Comparison of ENCODE assay signal across 8 cellular contexts in the genomic region with DNA sequence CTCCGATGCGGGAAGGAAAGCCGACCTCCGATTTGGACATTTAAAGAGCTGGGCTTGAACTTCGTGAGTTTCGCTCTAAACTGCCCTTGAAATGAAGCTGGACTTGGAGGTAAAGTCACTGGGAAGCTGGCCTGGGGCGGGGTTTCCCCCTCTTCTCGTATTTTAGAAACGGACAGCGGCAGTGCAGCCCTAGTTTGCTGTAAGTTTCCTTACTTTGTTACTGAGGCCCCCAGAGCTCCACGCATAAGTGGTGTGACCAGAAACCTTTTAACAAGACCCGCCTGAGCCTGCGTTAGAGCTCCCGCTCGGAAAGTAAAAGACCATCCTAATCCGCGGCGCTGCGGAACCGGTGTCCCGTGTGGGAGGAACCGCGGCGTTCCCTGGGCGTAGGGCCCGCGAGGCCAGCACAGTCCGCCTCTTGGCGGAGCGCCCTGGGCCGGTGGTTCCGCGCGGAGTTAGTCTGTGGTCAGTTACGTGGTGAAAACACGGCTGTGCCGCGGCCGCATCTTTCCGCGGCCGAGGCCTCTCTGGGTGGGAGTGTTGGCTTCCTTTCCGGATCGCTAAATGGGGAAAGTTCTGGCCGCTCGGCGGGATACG. TPM values are rescaled to one million over a fixed set of nuclear protein-coding genes. Genes with fewer than 3 reads are reported as not detected.
DNase-seq lines count a peak whose midpoint lies in the region; ATAC-seq and TF ChIP-seq lines count a peak whose summit lies in the region.

No MANE protein-coding gene starts in this region.

- ATAC-seq in HG03378 (IDR thresholded peaks at IDR 0.05; ENCODE audit: unreplicated experiment) (no peak), HG03039 (IDR thresholded peaks at IDR 0.05; ENCODE audit: unreplicated experiment) (no peak)

- H3K27me3 ChIP-seq in MM.1S (replicated peaks; ENCODE audit: insufficient read depth, low read length): no peaks in the 10 kb centered on the region
- H3K27me3 ChIP-seq in esophagus muscularis mucosa: no peaks in the 10 kb centered on the region
- H3K27me3 ChIP-seq in mucosa of rectum (ENCODE audit: control insufficient read depth in 2 of 2, insufficient read depth in 2 of 2, low read length in 2 of 2): no peaks in the 10 kb centered on the region
- H3K27me3 ChIP-seq in transverse colon: no peaks in the 10 kb centered on the region

- no peaks in the 10 kb centered on the region for H3K9me2 ChIP-seq in MM.1S (replicated peaks; ENCODE audit: insufficient read depth, low read length)

- H3K27ac ChIP-seq in MM.1S (ENCODE audit: low read length) (no peak overlapping the region), esophagus muscularis mucosa (replicated peaks in 1 of 4) (peak overlapping the region; percentile 85 to 92 (median 86)), mucosa of rectum (ENCODE audit: low read depth in 2 of 2, low read length in 2 of 2) (peak overlapping the region; percentile 88 to 95), transverse colon (peak overlapping the region; percentile 87 to 96 (median 95))

- H3K9ac ChIP-seq in MM.1S (ENCODE audit: low read length): no peak overlapping the region
- peak overlapping the region; percentile 86 to 100 for H3K9ac ChIP-seq in mucosa of rectum (ENCODE audit: low read depth in 1 of 2, low read length in 2 of 2)

- H3K9me3 ChIP-seq in MM.1S (replicated peaks; ENCODE audit: insufficient read depth, low read length): no peaks in the 10 kb centered on the region
- no peaks in the 10 kb centered on the region for H3K9me3 ChIP-seq in esophagus muscularis mucosa
- H3K9me3 ChIP-seq in mucosa of rectum (ENCODE audit: control insufficient read depth in 2 of 2, low read length in 2 of 2): no peaks in the 10 kb centered on the region
- H3K9me3 ChIP-seq in transverse colon: no peaks in the 10 kb centered on the region

- TF ChIP-seq CTCF in MM.1S (IDR thresholded peaks at IDR 0.05; ENCODE audit: low read length) (no peak), esophagus muscularis mucosa (IDR thresholded peaks at IDR 0.05) (no peak), transverse colon (IDR thresholded peaks at IDR 0.05) (no peak)

- H3K4me1 ChIP-seq in MM.1S (ENCODE audit: low read length) (no peaks in the 10 kb centered on the region), esophagus muscularis mucosa (peaks cover 0 to 18% (median 13%) of the 10 kb centered on the region in 4 donors), mucosa of rectum (ENCODE audit: control insufficient read depth in 2 of 2, insufficient read depth in 2 of 2, low read length in 2 of 2) (peaks cover 8 to 12% of the 10 kb centered on the region in 2 donors), transverse colon (peaks cover 0 to 25% (median 12%) of the 10 kb centered on the region in 4 donors)

- intact Hi-C loops in esophagus muscularis mucosa (cut with DNase I) (loop anchor here (5.0 to 10.0 kb wide), 2 partner anchors 129 kb away; no protein-coding TSS in a partner anchor), transverse colon (cut with DNase I; ENCODE audit: low total_unique reads) (no loop called here)

- TF ChIP-seq EP300 in esophagus muscularis mucosa (IDR thresholded peaks at IDR 0.05) (no peak), transverse colon (IDR thresholded peaks at IDR 0.05; ENCODE audit: low read depth) (no peak)

- H4K20me1 ChIP-seq in MM.1S (ENCODE audit: insufficient read depth, low read length): no peaks in the 10 kb centered on the region

- H3K36me3 ChIP-seq in MM.1S (replicated peaks; ENCODE audit: insufficient read depth, low read length) (no peaks in the 10 kb centered on the region), esophagus muscularis mucosa (no peaks in the 10 kb centered on the region), mucosa of rectum (ENCODE audit: control insufficient read depth in 2 of 2, insufficient read depth in 2 of 2, low read length in 2 of 2) (peaks cover 0 to 1% of the 10 kb centered on the region in 2 donors), transverse colon (no peaks in the 10 kb centered on the region)

- H3K4me2 ChIP-seq in MM.1S (ENCODE audit: low read depth, low read length): peak overlapping the region; percentile 79

- TF ChIP-seq POLR2A in esophagus muscularis mucosa (IDR thresholded peaks at IDR 0.05; ENCODE audit: low read depth) (no peak), transverse colon (IDR thresholded peaks at IDR 0.05) (peak; percentile 73)

- H3F3A ChIP-seq in MM.1S (ENCODE audit: insufficient read depth, low read length): no peaks in the 10 kb centered on the region

- in situ Hi-C loops in transverse colon (cut with MboI; ENCODE audit: low pct_ligation_motif_present in 1 of 4, low pct_unique_long_range_greater_than_20kb in 1 of 4, low sequenced_read_pairs in 3 of 4): no loop called here

- peak overlapping the region; percentile 16; the same call in 1 of the 2 replicates for H2AFZ ChIP-seq in MM.1S (ENCODE audit: low read length)

- DNase-seq in GF-D8 (lab: John Stamatoyannopoulos, UW) (peak; percentile 22), MM.1S (no peak), esophagus muscularis mucosa (ENCODE audit: extremely low spot score) (no peak), transverse colon (peak; percentile 68)
- peak; percentile 37 for DNase-seq in activated CD8-positive, alpha-beta memory T cell treated with anti-CD3 and anti-CD28 coated beads, Interleukin-2, amount 50 U/mL, for 4 hours

- peak overlapping the region; percentile 40 for H3K4me3 ChIP-seq in MM.1S (ENCODE audit: low read length)
- peak overlapping the region; percentile 67 to 88 (median 84) for H3K4me3 ChIP-seq in esophagus muscularis mucosa
- H3K4me3 ChIP-seq in mucosa of rectum (ENCODE audit: low read length in 2 of 2): peak overlapping the region; percentile 86 to 91
- peak overlapping the region; percentile 15 to 96 (median 90) for H3K4me3 ChIP-seq in transverse colon

- WGBS in esophagus muscularis mucosa: 0% methylated on average over 9 of the region's 48 CpGs
- WGBS in transverse colon (ENCODE audit: low coverage in 1 of 2), 2 donors: 0% methylated on average over 33 of the region's 48 CpGs; no CpG with 5 or more reads in 1 of the 2 donors

- no peaks in the 10 kb centered on the region for H3K79me2 ChIP-seq in MM.1S (ENCODE audit: low read length)

RNA-seq across cellular contexts. Expression of a gene that starts 0.4 kb away (rescaled TPM):
- total RNA-seq in esophagus muscularis mucosa: 10 to 100 TPM in 1 of 4 donors, 1 to 10 TPM in 3; 2.1 to 11.3 (median 5.2) TPM
- 10 to 100 TPM in 3 of 4 donors, 1 to 10 TPM in 1; 6.0 to 46.3 (median 39.9) TPM for total RNA-seq in transverse colon

Comparison
In these comparisons a context has a peak if more than half of its experiments do, and no peak if none do; other contexts are left out.
1. DNase-seq: peak in GF-D8 (single experiment), activated CD8-positive, alpha-beta memory T cell treated with anti-CD3 and anti-CD28 coated beads, Interleukin-2, amount 50 U/mL, for 4 hours (single experiment) and transverse colon (single experiment); none in MM.1S (single experiment) and esophagus muscularis mucosa (single experiment).
2. H3K4me3 ChIP-seq: peak in every context shown above with its lines; median percentile 90 in transverse colon; 88 in mucosa of rectum; 84 in esophagus muscularis mucosa; 40 in MM.1S.